ENCODE assay signal across 22 cellular contexts in genomic region chr11:999009-999408, GRCh38. TPM values are rescaled to one million over a fixed set of nuclear protein-coding genes. Genes with fewer than 3 reads are reported as not detected.
"Had no signal": no experiment of that assay in that cellular context is flagged by ENCODE, and none has a peak within 500 bp of the region (broad histone marks: within the 10 kb centered on the region; RNA-seq: fewer than 3 reads in every experiment).

No MANE protein-coding gene starts in this region.

- H3K4me3 ChIP-seq: K562 had no signal

- ATAC-seq: K562 had no signal

- H3K4me2 ChIP-seq: KMS-11, SK-N-SH had no signal

- DNase-seq: Kasumi-1, MM.1S, NCI-H1092 treated with DMSO at 0.1 percent for 48 hours, NCI-H1436, NCI-H1694, NCI-H187 treated with DMSO at 0.1 percent for 48 hours, NCI-H2029 treated with DMSO at 0.1 percent for 48 hours, NCI-H2171 treated with DMSO at 0.1 percent for 48 hours, NCI-H524 treated with DMSO at 0.1 percent for 48 hours, NCI-H69, NCI-H774, SHP77, SK-N-SH, SW 1271 had no signal

- H3K9me3 ChIP-seq: SK-N-SH had no signal

- FAIRE-seq: K562 had no signal

- H3K9ac ChIP-seq: KMS-11, SK-N-SH had no signal

- H3K27ac ChIP-seq: KMS-11, RWPE1 had no signal

RNA-seq across cellular contexts. Expression of gene MUC6, which starts 37.5 kb away (rescaled TPM):
- total RNA-seq: HT1080, K562, M059J, NCI-H460, SK-MEL-5 had no signal
- polyA plus RNA-seq: IgD-negative memory B cell, K562, SK-N-SH had no signal
